Comparison of ENCODE assay signal across 1 cellular context in genomic region chr4:83009529-83009928, GRCh38.
TF ChIP-seq lines count a peak whose summit lies in the region.

No MANE protein-coding gene starts in this region.

TF ChIP-seq in GM23338, 12 proteins besides CTCF, POLR2A, EP300 and RAD21 (continued from another document):
- no peak for TF ChIP-seq REST (IDR thresholded peaks at IDR 0.05; ENCODE audit: unreplicated experiment)
- TF ChIP-seq ZNF331 (CRISPR knock-in tag; IDR thresholded peaks at IDR 0.05; ENCODE audit: low read depth), result no peak
